In the genomic region with DNA sequence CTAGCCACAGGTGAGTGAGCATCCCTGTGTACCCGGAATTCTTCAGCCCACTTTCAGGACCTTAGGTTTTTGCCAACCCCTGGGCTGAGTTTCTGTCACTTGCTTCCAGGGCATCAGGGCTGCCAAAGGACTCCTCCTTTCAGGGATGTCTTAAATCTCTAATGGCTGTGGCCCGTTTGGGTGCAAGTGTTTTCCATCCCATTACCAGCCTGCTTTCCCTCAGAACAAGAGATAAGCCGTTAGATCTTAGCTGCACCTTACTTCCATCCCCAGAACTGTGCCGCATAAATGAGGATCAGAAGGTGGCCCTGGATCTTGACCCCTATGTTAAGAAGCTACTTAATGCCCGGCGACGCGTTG, we compare ENCODE assay signal across 8 cellular contexts. TPM values are rescaled to one million over a fixed set of nuclear protein-coding genes. Genes with fewer than 3 reads are reported as not detected.
DNase-seq lines count a peak whose midpoint lies in the region; TF ChIP-seq lines count a peak whose summit lies in the region.

No MANE protein-coding gene starts in this region.

- intact Hi-C loops in activated naive CD4-positive, alpha-beta T cell treated with anti-CD3 and anti-CD28 coated beads for 36 hours (cut with micrococcal nuclease) = loop anchor here (5.0 kb wide), 1 partner anchor 318 kb away; the partner anchor contains the start of gene JTB
- intact Hi-C loops in lower leg skin (cut with DNase I; ENCODE audit: low total_unique reads) = no loop called here

- H3K27me3 Mint-ChIP-seq in activated naive CD4-positive, alpha-beta T cell treated with anti-CD3 and anti-CD28 coated beads for 36 hours (ENCODE audit: low read depth) = no peaks in the 10 kb centered on the region
- no peaks in the 10 kb centered on the region for H3K27me3 Mint-ChIP-seq in type B pancreatic cell

- 34 to 36% methylated on average over 8 of the region's 8 CpGs for WGBS in lower leg skin, 2 donors

- TF ChIP-seq POLR2A in lower leg skin (IDR thresholded peaks at IDR 0.05) = no peak

- H3K4me1 Mint-ChIP-seq in activated naive CD4-positive, alpha-beta T cell treated with anti-CD3 and anti-CD28 coated beads for 36 hours (ENCODE audit: low read depth) = peaks cover 15% of the 10 kb centered on the region
- peaks cover 20% of the 10 kb centered on the region for H3K4me1 Mint-ChIP-seq in type B pancreatic cell (ENCODE audit: unreplicated experiment)

- peak overlapping the region; percentile 70 for H3K4me3 ChIP-seq in astrocyte of the spinal cord (ENCODE audit: low read depth, low read length)
- peak overlapping the region; percentile 55 for H3K4me3 ChIP-seq in lower leg skin (ENCODE audit: low read depth, poor library complexity, severe bottlenecking)

- CTCF ChIA-PET in activated naive CD4-positive, alpha-beta T cell treated with anti-CD3 and anti-CD28 coated beads for 36 hours (lab: Charles Lee) = interaction anchor here (0.5 to 1.2 kb wide), 3 partner anchors 18 to 318 kb away, joined by 3 read pairs; partner anchors contain the start of gene JTB

- TF ChIP-seq CTCF in astrocyte of the spinal cord (IDR thresholded peaks at IDR 0.05; ENCODE audit: low read depth, low read length) (no peak), lower leg skin (IDR thresholded peaks at IDR 0.05) (no peak), type B pancreatic cell (conservative IDR thresholded peaks at IDR 0.05) (no peak)

- in situ Hi-C loops in astrocyte of the spinal cord (cut with HindIII; ENCODE audit: low sequenced_read_pairs) = no loop called here

- H3K36me3 Mint-ChIP-seq in activated naive CD4-positive, alpha-beta T cell treated with anti-CD3 and anti-CD28 coated beads for 36 hours (ENCODE audit: low read depth) = peaks cover 24% of the 10 kb centered on the region
- H3K36me3 Mint-ChIP-seq in type B pancreatic cell = peaks cover 13% of the 10 kb centered on the region

- H3K27ac Mint-ChIP-seq in activated naive CD4-positive, alpha-beta T cell treated with anti-CD3 and anti-CD28 coated beads for 36 hours = peak overlapping the region; percentile 94
- peak overlapping the region; percentile 92 for H3K27ac Mint-ChIP-seq in type B pancreatic cell

- no peaks in the 10 kb centered on the region for H3K9me3 Mint-ChIP-seq in activated naive CD4-positive, alpha-beta T cell treated with anti-CD3 and anti-CD28 coated beads for 36 hours
- peaks cover under 1% of the 10 kb centered on the region for H3K9me3 Mint-ChIP-seq in type B pancreatic cell

- H3K4me3 Mint-ChIP-seq in activated naive CD4-positive, alpha-beta T cell treated with anti-CD3 and anti-CD28 coated beads for 36 hours = peak overlapping the region; percentile 97
- peak overlapping the region; percentile 97 for H3K4me3 Mint-ChIP-seq in type B pancreatic cell

- no peak for DNase-seq in activated naive CD4-positive, alpha-beta T cell treated with anti-CD3 and anti-CD28 coated beads for 36 hours
- DNase-seq in activated naive CD4-positive, alpha-beta T cell (lab: John Stamatoyannopoulos, UW) = no peak
- DNase-seq in astrocyte of the spinal cord (ENCODE audit: low read depth, low spot score) (no peak), lower leg skin (ENCODE audit: low spot score in 2 of 2) (no peak), type B pancreatic cell (ENCODE audit: extremely low spot score, unreplicated experiment) (no peak), mucosa of gallbladder (ENCODE audit: low spot score) (no peak), NCI-H1417 treated with DMSO at 0.1 percent for 48 hours (lab: John Stamatoyannopoulos, UW) (no peak)
- DNase-seq in stimulated activated CD4-positive, alpha-beta T cell treated with anti-CD3 and anti-CD28 coated beads, Interleukin-1b, Interleukin-23, amount 100 ng/mL, for 48 hours = no peak

RNA-seq across cellular contexts. Expression of gene SNAPIN, which starts 0.7 kb away (rescaled TPM):
- 10 to 100 TPM; 24.4 to 26.2 TPM for total RNA-seq in activated naive CD4-positive, alpha-beta T cell treated with anti-CD3 and anti-CD28 coated beads for 36 hours
- total RNA-seq in lower leg skin (10 to 100 TPM; 34.8 to 60.4 (median 46.9) TPM), type B pancreatic cell (ENCODE audit: low replicate concordance) (28.2 and 40.3 TPM in 2 replicates), mucosa of gallbladder (38.8 TPM)

RNA-seq across cellular contexts. Expression of gene ILF2, which starts 11.6 kb away (rescaled TPM):
- 100 to 1,000 TPM; 346 to 357 TPM for total RNA-seq in activated naive CD4-positive, alpha-beta T cell treated with anti-CD3 and anti-CD28 coated beads for 36 hours
- total RNA-seq in lower leg skin (100 to 1,000 TPM in 2 of 4 donors, 10 to 100 TPM in 2; 80.4 to 118 (median 105) TPM), type B pancreatic cell (ENCODE audit: low replicate concordance) (241 and 291 TPM in 2 replicates), mucosa of gallbladder (87.6 TPM)

RNA-seq across cellular contexts. Expression of gene NPR1, which starts 19.3 kb away (rescaled TPM):
- under 1 TPM; 0.05 to 0.10 TPM for total RNA-seq in activated naive CD4-positive, alpha-beta T cell treated with anti-CD3 and anti-CD28 coated beads for 36 hours
- 10 to 100 TPM in 2 of 4 donors, 1 to 10 TPM in 2; 4.3 to 16.5 (median 7.7) TPM for total RNA-seq in lower leg skin
- 2.2 and 2.4 TPM in 2 replicates for total RNA-seq in type B pancreatic cell (ENCODE audit: low replicate concordance)
- total RNA-seq in mucosa of gallbladder = 8.8 TPM

RNA-seq across cellular contexts. Expression of gene CHTOP, which starts 25.3 kb away (rescaled TPM):
- total RNA-seq in activated naive CD4-positive, alpha-beta T cell treated with anti-CD3 and anti-CD28 coated beads for 36 hours = 10 to 100 TPM; 88.2 to 91.3 TPM
- total RNA-seq in lower leg skin (10 to 100 TPM; 56.1 to 86.9 (median 65.5) TPM), type B pancreatic cell (ENCODE audit: low replicate concordance) (87.5 and 108 TPM in 2 replicates), mucosa of gallbladder (69.4 TPM)

RNA-seq across cellular contexts. Expression of gene S100A1, which starts 30.9 kb away (rescaled TPM):
- not detected for total RNA-seq in activated naive CD4-positive, alpha-beta T cell treated with anti-CD3 and anti-CD28 coated beads for 36 hours
- total RNA-seq in lower leg skin (10 to 100 TPM in 3 of 4 donors, 1 to 10 TPM in 1; 8.7 to 33.5 (median 23.8) TPM), type B pancreatic cell (ENCODE audit: low replicate concordance) (0.97 TPM in 1 of 2 replicates, not detected in the other), mucosa of gallbladder (3.3 TPM)
